In the genomic region with DNA sequence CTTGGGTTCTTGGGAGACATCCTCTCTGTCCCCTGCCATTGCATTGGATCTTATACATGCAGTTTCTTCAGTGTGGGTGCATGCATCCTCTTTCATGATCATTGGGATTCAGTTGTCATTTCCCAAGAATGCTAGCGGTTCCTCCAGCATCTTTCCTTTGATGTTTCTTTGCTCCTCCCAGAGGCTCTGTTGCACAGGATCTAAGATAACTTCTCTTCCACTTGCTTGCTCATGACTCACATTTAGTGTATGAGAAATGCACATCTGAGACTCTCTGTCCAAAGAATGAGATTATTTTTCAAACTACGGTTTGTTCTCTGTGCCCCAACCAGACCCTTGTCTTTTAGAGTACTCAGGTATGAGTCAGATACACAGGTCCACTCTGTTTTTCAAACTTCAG, we compare ENCODE assay signal across 1 cellular context.
TF ChIP-seq lines count a peak whose summit lies in the region.

No MANE protein-coding gene starts in this region.

TF ChIP-seq in SK-N-SH, 30 proteins besides CTCF, POLR2A, EP300 and RAD21 (continued from another document):
- TF ChIP-seq, protein P1, sequence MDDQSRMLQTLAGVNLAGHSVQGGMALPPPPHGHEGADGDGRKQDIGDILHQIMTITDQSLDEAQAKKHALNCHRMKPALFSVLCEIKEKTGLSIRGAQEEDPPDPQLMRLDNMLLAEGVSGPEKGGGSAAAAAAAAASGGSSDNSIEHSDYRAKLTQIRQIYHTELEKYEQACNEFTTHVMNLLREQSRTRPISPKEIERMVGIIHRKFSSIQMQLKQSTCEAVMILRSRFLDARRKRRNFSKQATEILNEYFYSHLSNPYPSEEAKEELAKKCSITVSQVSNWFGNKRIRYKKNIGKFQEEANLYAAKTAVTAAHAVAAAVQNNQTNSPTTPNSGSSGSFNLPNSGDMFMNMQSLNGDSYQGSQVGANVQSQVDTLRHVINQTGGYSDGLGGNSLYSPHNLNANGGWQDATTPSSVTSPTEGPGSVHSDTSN (IDR thresholded peaks at IDR 0.05): peak; percentile 37; the same call in 1 of the 2 replicates
- TF ChIP-seq, protein P2, sequence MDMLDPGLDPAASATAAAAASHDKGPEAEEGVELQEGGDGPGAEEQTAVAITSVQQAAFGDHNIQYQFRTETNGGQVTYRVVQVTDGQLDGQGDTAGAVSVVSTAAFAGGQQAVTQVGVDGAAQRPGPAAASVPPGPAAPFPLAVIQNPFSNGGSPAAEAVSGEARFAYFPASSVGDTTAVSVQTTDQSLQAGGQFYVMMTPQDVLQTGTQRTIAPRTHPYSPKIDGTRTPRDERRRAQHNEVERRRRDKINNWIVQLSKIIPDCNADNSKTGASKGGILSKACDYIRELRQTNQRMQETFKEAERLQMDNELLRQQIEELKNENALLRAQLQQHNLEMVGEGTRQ (IDR thresholded peaks at IDR 0.05; ENCODE audit: borderline replicate concordance, low read depth, low read length): no peak
- TF ChIP-seq NFIC (IDR thresholded peaks at IDR 0.05; ENCODE audit: borderline replicate concordance) (no peak; the same call in 1 of the 2 replicates), GABPA (IDR thresholded peaks at IDR 0.05; ENCODE audit: low read depth) (no peak), FOXM1 (IDR thresholded peaks at IDR 0.05; ENCODE audit: low read depth) (no peak), RCOR1 (IDR thresholded peaks at IDR 0.05; ENCODE audit: low read length) (no peak), NRF1 (IDR thresholded peaks at IDR 0.05; ENCODE audit: low read depth, low read length) (no peak), TCF12 (IDR thresholded peaks at IDR 0.05) (peak; percentile 52; the same call in 1 of the 2 replicates), MEF2A (IDR thresholded peaks at IDR 0.05; ENCODE audit: borderline replicate concordance, low read depth) (no peak), RFX5 (IDR thresholded peaks at IDR 0.05; ENCODE audit: low read length) (no peak), FOSL2 (IDR thresholded peaks at IDR 0.05; ENCODE audit: borderline replicate concordance, low read depth) (peak; percentile 69; the same call in 1 of the 2 replicates), SIN3A (IDR thresholded peaks at IDR 0.05; ENCODE audit: borderline replicate concordance, low read depth, low read length) (no peak), JUND (IDR thresholded peaks at IDR 0.05) (peak; percentile 43), ELF1 (IDR thresholded peaks at IDR 0.05) (no peak), CHD2 (IDR thresholded peaks at IDR 0.05; ENCODE audit: low read length, partially characterized antibody) (no peak), EZH2phosphoT487 (IDR thresholded peaks at IDR 0.05; ENCODE audit: borderline replicate concordance, low read depth) (no peak), SMC3 (IDR thresholded peaks at IDR 0.05; ENCODE audit: low read depth, low read length) (no peak)
- TF ChIP-seq, protein P3, sequence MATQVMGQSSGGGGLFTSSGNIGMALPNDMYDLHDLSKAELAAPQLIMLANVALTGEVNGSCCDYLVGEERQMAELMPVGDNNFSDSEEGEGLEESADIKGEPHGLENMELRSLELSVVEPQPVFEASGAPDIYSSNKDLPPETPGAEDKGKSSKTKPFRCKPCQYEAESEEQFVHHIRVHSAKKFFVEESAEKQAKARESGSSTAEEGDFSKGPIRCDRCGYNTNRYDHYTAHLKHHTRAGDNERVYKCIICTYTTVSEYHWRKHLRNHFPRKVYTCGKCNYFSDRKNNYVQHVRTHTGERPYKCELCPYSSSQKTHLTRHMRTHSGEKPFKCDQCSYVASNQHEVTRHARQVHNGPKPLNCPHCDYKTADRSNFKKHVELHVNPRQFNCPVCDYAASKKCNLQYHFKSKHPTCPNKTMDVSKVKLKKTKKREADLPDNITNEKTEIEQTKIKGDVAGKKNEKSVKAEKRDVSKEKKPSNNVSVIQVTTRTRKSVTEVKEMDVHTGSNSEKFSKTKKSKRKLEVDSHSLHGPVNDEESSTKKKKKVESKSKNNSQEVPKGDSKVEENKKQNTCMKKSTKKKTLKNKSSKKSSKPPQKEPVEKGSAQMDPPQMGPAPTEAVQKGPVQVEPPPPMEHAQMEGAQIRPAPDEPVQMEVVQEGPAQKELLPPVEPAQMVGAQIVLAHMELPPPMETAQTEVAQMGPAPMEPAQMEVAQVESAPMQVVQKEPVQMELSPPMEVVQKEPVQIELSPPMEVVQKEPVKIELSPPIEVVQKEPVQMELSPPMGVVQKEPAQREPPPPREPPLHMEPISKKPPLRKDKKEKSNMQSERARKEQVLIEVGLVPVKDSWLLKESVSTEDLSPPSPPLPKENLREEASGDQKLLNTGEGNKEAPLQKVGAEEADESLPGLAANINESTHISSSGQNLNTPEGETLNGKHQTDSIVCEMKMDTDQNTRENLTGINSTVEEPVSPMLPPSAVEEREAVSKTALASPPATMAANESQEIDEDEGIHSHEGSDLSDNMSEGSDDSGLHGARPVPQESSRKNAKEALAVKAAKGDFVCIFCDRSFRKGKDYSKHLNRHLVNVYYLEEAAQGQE (IDR thresholded peaks at IDR 0.05; ENCODE audit: low read depth, low read length): no peak
- TF ChIP-seq, protein P4, sequence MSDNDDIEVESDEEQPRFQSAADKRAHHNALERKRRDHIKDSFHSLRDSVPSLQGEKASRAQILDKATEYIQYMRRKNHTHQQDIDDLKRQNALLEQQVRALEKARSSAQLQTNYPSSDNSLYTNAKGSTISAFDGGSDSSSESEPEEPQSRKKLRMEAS (IDR thresholded peaks at IDR 0.05; ENCODE audit: low read depth): no peak
- TF ChIP-seq, protein P5, sequence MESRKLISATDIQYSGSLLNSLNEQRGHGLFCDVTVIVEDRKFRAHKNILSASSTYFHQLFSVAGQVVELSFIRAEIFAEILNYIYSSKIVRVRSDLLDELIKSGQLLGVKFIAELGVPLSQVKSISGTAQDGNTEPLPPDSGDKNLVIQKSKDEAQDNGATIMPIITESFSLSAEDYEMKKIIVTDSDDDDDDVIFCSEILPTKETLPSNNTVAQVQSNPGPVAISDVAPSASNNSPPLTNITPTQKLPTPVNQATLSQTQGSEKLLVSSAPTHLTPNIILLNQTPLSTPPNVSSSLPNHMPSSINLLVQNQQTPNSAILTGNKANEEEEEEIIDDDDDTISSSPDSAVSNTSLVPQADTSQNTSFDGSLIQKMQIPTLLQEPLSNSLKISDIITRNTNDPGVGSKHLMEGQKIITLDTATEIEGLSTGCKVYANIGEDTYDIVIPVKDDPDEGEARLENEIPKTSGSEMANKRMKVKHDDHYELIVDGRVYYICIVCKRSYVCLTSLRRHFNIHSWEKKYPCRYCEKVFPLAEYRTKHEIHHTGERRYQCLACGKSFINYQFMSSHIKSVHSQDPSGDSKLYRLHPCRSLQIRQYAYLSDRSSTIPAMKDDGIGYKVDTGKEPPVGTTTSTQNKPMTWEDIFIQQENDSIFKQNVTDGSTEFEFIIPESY (IDR thresholded peaks at IDR 0.05; ENCODE audit: borderline replicate concordance, low read depth): no peak
